Comparison of ENCODE assay signal across 12 cellular contexts in genomic region chr3:115401298-115401697, GRCh38.
A peak's percentile ranks its signal among the peaks of the same experiment; 100 is the strongest.
DNase-seq lines count a peak whose midpoint lies in the region; ATAC-seq and TF ChIP-seq lines count a peak whose summit lies in the region.
"Had no signal": no experiment of that assay in that cellular context is flagged by ENCODE, and none has a peak within 500 bp of the region (broad histone marks: within the 10 kb centered on the region; RNA-seq: fewer than 3 reads in every experiment).

No MANE protein-coding gene starts in this region.

- H3K9me3 Mint-ChIP-seq in mesothelial cell of epicardium = no peaks in the 10 kb centered on the region
- H3K9me3 Mint-ChIP-seq: WTC11 had no signal

- no CpG with 5 or more reads among the region's 2 CpGs for WGBS in IMR-90 (ENCODE audit: extremely low coverage in 2 of 2, insufficient read length in 1 of 2), 2 experiments

- H3K27me3 ChIP-seq in AG04450 (ENCODE audit: control insufficient read depth, insufficient read depth, low read length) (no peaks in the 10 kb centered on the region), IMR-90 (ENCODE audit: control insufficient read depth, insufficient read depth, low read length) (no peaks in the 10 kb centered on the region; the same call in 1 of the 2 replicates)

- no peak overlapping the region for H3K9ac ChIP-seq in IMR-90 (ENCODE audit: low read depth, low read length)

- H3K4me3 Mint-ChIP-seq in mesothelial cell of epicardium = no peak overlapping the region
- H3K4me3 Mint-ChIP-seq: B cell, WTC11 had no signal

- peaks cover 10% of the 10 kb centered on the region for H3K4me1 Mint-ChIP-seq in mesothelial cell of epicardium
- H3K4me1 Mint-ChIP-seq: B cell had no signal

- peak overlapping the region in 1 of 2 experiments; percentile 45; a peak in 1 of 4 replicates for H4K8ac ChIP-seq in IMR-90 (ENCODE audit: low read depth in 2 of 2, low read length in 2 of 2)

- H3K4me1 ChIP-seq in IMR-90 (ENCODE audit: control insufficient read depth, insufficient read depth, low read length) = peaks cover 11% of the 10 kb centered on the region

- H2AFZ ChIP-seq in IMR-90 (replicated peaks; ENCODE audit: low read length, poor library complexity) = no peak overlapping the region

- peak overlapping the region; percentile 68; the same call in 1 of the 2 replicates for H3K4me2 ChIP-seq in IMR-90 (ENCODE audit: low read depth, low read length)

- no peak overlapping the region for H2BK15ac ChIP-seq in IMR-90 (ENCODE audit: low read depth, low read length)

- H3K27ac Mint-ChIP-seq in mesothelial cell of epicardium = peak overlapping the region; percentile 35
- H3K27ac Mint-ChIP-seq: B cell, WTC11 had no signal

- H4K20me1 ChIP-seq in IMR-90 (ENCODE audit: insufficient read depth, low read length) = no peaks in the 10 kb centered on the region

- no peak overlapping the region; the same call in 1 of the 2 replicates for H3K4ac ChIP-seq in IMR-90 (ENCODE audit: low read depth, low read length)

- ATAC-seq in IMR-90 (ENCODE audit: low read depth) = peak; percentile 88
- ATAC-seq in GM18861 (IDR thresholded peaks at IDR 0.05; ENCODE audit: unreplicated experiment) = no peak
- no peak for ATAC-seq in HG03378 (IDR thresholded peaks at IDR 0.05; ENCODE audit: unreplicated experiment)
- ATAC-seq: WTC11 had no signal

- in situ Hi-C loops in IMR-90 (cut with MboI; ENCODE audit: low sequenced_read_pairs) = no loop called here

- no peaks in the 10 kb centered on the region for H3K79me1 ChIP-seq in IMR-90 (ENCODE audit: low read depth in 1 of 2, low read length in 2 of 2)

- no peak overlapping the region for H2AK5ac ChIP-seq in IMR-90 (ENCODE audit: low read depth, low read length)

- H3K4me3 ChIP-seq in AG04450 (ENCODE audit: low read depth, low read length) = no peak overlapping the region
- H3K4me3 ChIP-seq in IMR-90 (ENCODE audit: insufficient read depth, low read depth, low read length) = no peak overlapping the region

- H3K27ac ChIP-seq in AG04450 (ENCODE audit: low read depth, low read length) = peak overlapping the region; percentile 40
- H3K27ac ChIP-seq in IMR-90 (ENCODE audit: insufficient read depth, low read length) = no peak overlapping the region

- no peaks in the 10 kb centered on the region for H3K36me3 Mint-ChIP-seq in mesothelial cell of epicardium
- H3K36me3 Mint-ChIP-seq: WTC11 had no signal

- dilution Hi-C loops in IMR-90 (cut with HindIII; ENCODE audit: low sequenced_read_pairs, unreplicated experiment) = no loop called here

- no TSS peak for BruUV-seq in IMR-90 (replicated peaks; lab: Mats Ljungman, UMichigan)

- H4K5ac ChIP-seq in IMR-90 (ENCODE audit: low read depth, low read length) = peak overlapping the region; percentile 61; the same call in 1 of the 2 replicates

- H3K27me3 Mint-ChIP-seq in mesothelial cell of epicardium (ENCODE audit: low read depth) = no peaks in the 10 kb centered on the region

- peaks cover 2% of the 10 kb centered on the region; the same call in 1 of the 2 replicates for H3K9me1 ChIP-seq in IMR-90 (ENCODE audit: insufficient read depth, low read length)

- DNase-seq in AG04450 (ENCODE audit: low read depth, low spot score) (peak; percentile 66), IMR-90 (peak; percentile 95), dermis blood vessel endothelial cell (peak; percentile 17), mesothelial cell of epicardium (ENCODE audit: low spot score in 2 of 2, unreplicated experiment in 2 of 2) (no peak), HPDE6-E6E7 (ENCODE audit: extremely low spot score) (no peak), NCI-H345 treated with DMSO at 0.1 percent for 48 hours (lab: John Stamatoyannopoulos, UW; ENCODE audit: unreplicated experiment) (no peak)
- DNase-seq: DND-41, NCI-H187 had no signal

- no peak overlapping the region for H3K56ac ChIP-seq in IMR-90 (ENCODE audit: extremely low read depth, insufficient read depth, low read length)

- TF ChIP-seq CTCF in AG04450 (IDR thresholded peaks at IDR 0.05; ENCODE audit: low read depth, low read length) = no peak
- TF ChIP-seq CTCF in IMR-90 (conservative IDR thresholded peaks at IDR 0.05; ENCODE audit: low read depth, low read length) = no peak
- TF ChIP-seq CTCF in mesothelial cell of epicardium (IDR thresholded peaks at IDR 0.05; ENCODE audit: unreplicated experiment) = no peak

- peak overlapping the region; percentile 96 for H2BK5ac ChIP-seq in IMR-90 (ENCODE audit: low read depth, low read length, poor library complexity, severe bottlenecking)

- no peak overlapping the region for H4K91ac ChIP-seq in IMR-90 (ENCODE audit: insufficient read depth, low read depth, low read length)

- H3K18ac ChIP-seq in IMR-90 (ENCODE audit: low read depth, low read length) = peak overlapping the region; percentile 91; the same call in 1 of the 2 replicates

- H3K23ac ChIP-seq in IMR-90 (ENCODE audit: low read depth, low read length) = peak overlapping the region; percentile 33; the same call in 1 of the 2 replicates

- CTCF ChIA-PET in AG04450 (lab: Charles Lee) = interaction anchor here (0.6 kb wide), 1 partner anchor 22 kb away, joined by 3 read pairs; no protein-coding TSS in a partner anchor
- CTCF ChIA-PET in IMR-90 (lab: Yijun Ruan, JAX) = no interaction called here

- no peak overlapping the region for H2BK20ac ChIP-seq in IMR-90 (ENCODE audit: low read depth, low read length)

- no peak for TF ChIP-seq POLR2A in IMR-90 (IDR thresholded peaks at IDR 0.05; ENCODE audit: low read depth, low read length)

- H2BK120ac ChIP-seq in IMR-90 (ENCODE audit: low read depth, low read length) = peak overlapping the region; percentile 61; the same call in 1 of the 2 replicates

- no peak overlapping the region for H3K14ac ChIP-seq in IMR-90 (replicated peaks; ENCODE audit: low read depth, low read length)

- POLR2A ChIA-PET in AG04450 (lab: Yijun Ruan, JAX) (interaction anchor here (0.9 kb wide), 1 partner anchor 12 kb away, joined by 4 read pairs; no protein-coding TSS in a partner anchor), IMR-90 (lab: Charles Lee; ENCODE audit: unreplicated experiment) (interaction anchor here (0.6 kb wide), 1 partner anchor 959 kb away, joined by 3 read pairs; no protein-coding TSS in a partner anchor)

- no peaks in the 10 kb centered on the region for H3K36me3 ChIP-seq in IMR-90 (ENCODE audit: control insufficient read depth, insufficient read depth, low read length)

- intact Hi-C loops in IMR-90 (cut with micrococcal nuclease) = no loop called here

- 0 out of 2 replicates have a peak, but pooled peaks have one; percentile 12 for TF ChIP-seq RAD21 in IMR-90 (IDR thresholded peaks at IDR 0.05; ENCODE audit: low read length)

- H3K9me3 ChIP-seq in AG04450 (ENCODE audit: control insufficient read depth, insufficient read depth, low read length) = no peaks in the 10 kb centered on the region
- no peaks in the 10 kb centered on the region for H3K9me3 ChIP-seq in IMR-90 (ENCODE audit: control insufficient read depth, insufficient read depth, low read length)

- H2AK9ac ChIP-seq in IMR-90 (replicated peaks; ENCODE audit: low read depth, low read length, poor library complexity) = no peak overlapping the region

TF ChIP-seq in IMR-90, 13 proteins besides CTCF, POLR2A, EP300 and RAD21:
- TF ChIP-seq, protein P1, sequence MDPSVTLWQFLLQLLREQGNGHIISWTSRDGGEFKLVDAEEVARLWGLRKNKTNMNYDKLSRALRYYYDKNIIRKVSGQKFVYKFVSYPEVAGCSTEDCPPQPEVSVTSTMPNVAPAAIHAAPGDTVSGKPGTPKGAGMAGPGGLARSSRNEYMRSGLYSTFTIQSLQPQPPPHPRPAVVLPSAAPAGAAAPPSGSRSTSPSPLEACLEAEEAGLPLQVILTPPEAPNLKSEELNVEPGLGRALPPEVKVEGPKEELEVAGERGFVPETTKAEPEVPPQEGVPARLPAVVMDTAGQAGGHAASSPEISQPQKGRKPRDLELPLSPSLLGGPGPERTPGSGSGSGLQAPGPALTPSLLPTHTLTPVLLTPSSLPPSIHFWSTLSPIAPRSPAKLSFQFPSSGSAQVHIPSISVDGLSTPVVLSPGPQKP (IDR thresholded peaks at IDR 0.05; ENCODE audit: borderline replicate concordance, low read depth, low read length) = no peak
- TF ChIP-seq BHLHE40 (IDR thresholded peaks at IDR 0.05; ENCODE audit: low read depth, low read length) (no peak), CEBPB (IDR thresholded peaks at IDR 0.05; ENCODE audit: low read depth, low read length) (peak; percentile 84), RCOR1 (IDR thresholded peaks at IDR 0.05; ENCODE audit: insufficient replicate concordance, low read length) (no peak), MXI1 (IDR thresholded peaks at IDR 0.05; ENCODE audit: borderline replicate concordance, low read depth, low read length) (no peak), MAZ (IDR thresholded peaks at IDR 0.05; ENCODE audit: borderline replicate concordance, low read depth, low read length) (no peak), SMC3 (IDR thresholded peaks at IDR 0.05; ENCODE audit: low read depth, low read length) (no peak), FOS (IDR thresholded peaks at IDR 0.05; ENCODE audit: low read depth, low read length) (peak; percentile 82), USF2 (IDR thresholded peaks at IDR 0.05; ENCODE audit: low read depth, low read length) (no peak), NFE2L2 (IDR thresholded peaks at IDR 0.05; ENCODE audit: low read depth, low read length) (peak; percentile 60; the same call in 1 of the 2 replicates), RFX5 (IDR thresholded peaks at IDR 0.05; ENCODE audit: low read depth, low read length) (no peak), CHD1 (IDR thresholded peaks at IDR 0.05; ENCODE audit: low read depth, low read length) (no peak), MAFK (IDR thresholded peaks at IDR 0.05; ENCODE audit: low read depth, low read length) (0 out of 2 replicates have a peak, but pooled peaks have one; percentile 9)

Comparison
In these comparisons a context has a peak if more than half of its experiments do, and no peak if none do; other contexts are left out.
1. DNase-seq: peak in AG04450 (single experiment), IMR-90 (single experiment) and dermis blood vessel endothelial cell (single experiment); none in mesothelial cell of epicardium (0 of 2), HPDE6-E6E7 (single experiment) and NCI-H345 treated with DMSO at 0.1 percent for 48 hours (single experiment).